In genomic region chr7:2232766-2233520, GRCh38 we compare ENCODE assay signal across 8 cellular contexts. TPM values are rescaled to one million over a fixed set of nuclear protein-coding genes. Genes with fewer than 3 reads are reported as not detected.
A peak's percentile ranks its signal among the peaks of the same experiment; 100 is the strongest.
DNase-seq lines count a peak whose midpoint lies in the region; ATAC-seq and TF ChIP-seq lines count a peak whose summit lies in the region.

MAD1L1 (minus strand) TSS chr7:2232945; CDS start chr7:2230133, 2,812 bp downstream.

- peak within 1 kb of the TSS; percentile 20 for H2AFZ ChIP-seq in neuron (ENCODE audit: low read depth, low read length)

- H3K9me3 ChIP-seq in MG63 (no peaks in the 10 kb centered on the region), SJCRH30 (replicated peaks) (no peaks in the 10 kb centered on the region), neuron (ENCODE audit: low read length) (no peaks in the 10 kb centered on the region)

- H3K27ac ChIP-seq in SJCRH30 (peak within 1 kb of the TSS; percentile 46), foreskin keratinocyte (peak within 1 kb of the TSS; percentile 61)

- H3K27me3 ChIP-seq in MG63 (no peaks in the 10 kb centered on the region), SJCRH30 (no peaks in the 10 kb centered on the region), foreskin keratinocyte (no peaks in the 10 kb centered on the region), neuron (ENCODE audit: insufficient read depth, low read length) (no peaks in the 10 kb centered on the region)

- H3K4me3 ChIP-seq in MG63: peak within 1 kb of the TSS; percentile 90
- H3K4me3 ChIP-seq in SJCRH30: peak within 1 kb of the TSS; percentile 91
- peak within 1 kb of the TSS; percentile 94 for H3K4me3 ChIP-seq in neuron (ENCODE audit: low read length)

- no peaks in the 10 kb centered on the region for H3K4me1 ChIP-seq in SJCRH30
- peaks cover 14% of the 10 kb centered on the region for H3K4me1 ChIP-seq in foreskin keratinocyte
- peaks cover 14% of the 10 kb centered on the region for H3K4me1 ChIP-seq in neuron (ENCODE audit: insufficient read depth, low read length)

- peak; percentile 84 for ATAC-seq in foreskin keratinocyte

- peak; percentile 91 for DNase-seq in EH (ENCODE audit: low read depth)
- peak; percentile 97 for DNase-seq in H4 (ENCODE audit: low spot score)
- DNase-seq in MG63: peak; percentile 88
- peak; percentile 94 for DNase-seq in SJCRH30
- peak; percentile 81 for DNase-seq in activated gamma-delta T cell treated with anti-CD3 and anti-CD28 coated beads, Interleukin-2, amount 50 U/mL, for 16 hours (ENCODE audit: low read depth)
- peak; percentile 56 to 74 for DNase-seq in foreskin keratinocyte
- DNase-seq in stromal cell of bone marrow (ENCODE audit: low read depth): peak; percentile 71

- H3K36me3 ChIP-seq in MG63 (peaks cover 42% of the 10 kb centered on the region), SJCRH30 (peaks cover 22% of the 10 kb centered on the region), neuron (ENCODE audit: insufficient read depth, low read length) (peaks cover 48% of the 10 kb centered on the region)

- no peak for TF ChIP-seq CTCF in foreskin keratinocyte (conservative IDR thresholded peaks at IDR 0.05)

RNA-seq across cellular contexts. Expression of gene MAD1L1, which starts in this region (rescaled TPM):
- 116 and 121 TPM in 2 replicates for total RNA-seq in H4 (2014; rRNA removed; shearing (Covaris generic))
- total RNA-seq in MG63 (2014; rRNA removed; shearing (Covaris generic); ENCODE audit: low replicate concordance): 58.7 and 65.1 TPM in 2 replicates
- 25.9 and 31.5 TPM in 2 replicates for total RNA-seq in SJCRH30 (2014; rRNA removed; shearing (Covaris generic))
- total RNA-seq in foreskin keratinocyte: 52.4 and 61.9 TPM in 2 replicates
- 43.9 and 56.4 TPM in 2 replicates for polyA plus RNA-seq in foreskin keratinocyte

Comparison
In these comparisons a context has a peak if more than half of its experiments do, and no peak if none do; other contexts are left out.
1. Peak in every context shown above with its lines: DNase-seq, ATAC-seq, H3K4me3 ChIP-seq and H3K27ac ChIP-seq.